ENCODE assay signal across 1 cellular context in the genomic region with DNA sequence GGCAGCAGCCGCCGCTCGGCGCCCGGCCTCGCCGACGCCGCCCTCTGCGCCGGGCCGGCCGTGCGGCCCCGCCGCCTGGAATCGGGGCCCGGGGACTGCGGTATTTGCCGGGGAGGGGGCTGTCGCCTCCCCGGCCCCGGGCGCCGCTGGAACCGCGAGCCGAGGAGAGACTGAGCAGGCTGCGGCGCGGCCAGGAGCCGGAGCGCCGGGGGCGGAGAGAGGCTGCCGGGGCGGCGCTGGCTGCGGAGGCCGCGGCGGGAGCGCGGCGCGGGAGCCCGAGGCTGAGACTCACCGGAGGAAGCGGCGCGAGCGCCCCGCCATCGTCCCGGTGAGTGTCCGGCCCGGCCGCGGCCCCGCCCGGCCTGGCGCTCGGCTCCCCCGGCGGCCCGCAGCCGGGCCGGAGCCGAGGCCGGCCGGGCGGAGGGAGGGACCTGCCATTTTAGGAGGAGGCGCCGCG.
TF ChIP-seq lines count a peak whose summit lies in the region.

No MANE protein-coding gene starts in this region.

TF ChIP-seq in IMR-90, 13 proteins besides CTCF, POLR2A, EP300 and RAD21 (continued from another document):
- no peak for TF ChIP-seq USF2 (IDR thresholded peaks at IDR 0.05; ENCODE audit: low read depth, low read length)
TF ChIP-seq in IMR-90: peak in this region for 0.
